Comparison of ENCODE assay signal across 20 cellular contexts in the genomic region with DNA sequence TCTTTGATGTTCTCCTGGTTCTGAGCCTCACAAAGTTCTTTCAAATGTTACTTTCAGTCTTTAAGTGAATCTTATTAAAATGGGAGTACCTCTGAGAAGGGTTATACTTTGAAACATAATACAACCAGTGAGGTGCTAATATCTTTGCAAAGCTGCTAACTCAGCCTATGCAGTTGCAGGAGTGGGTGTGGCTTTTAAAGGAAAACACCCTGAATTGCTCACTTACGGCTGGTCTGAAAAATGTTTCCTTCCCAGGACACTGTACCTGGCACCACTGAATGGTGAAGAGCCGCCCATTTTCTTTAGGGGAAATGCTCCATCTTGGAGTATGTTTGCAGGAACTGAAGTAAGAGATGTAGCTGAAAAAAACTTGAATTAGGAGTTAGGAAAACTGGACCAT.
DNase-seq lines count a peak whose midpoint lies in the region; ATAC-seq and TF ChIP-seq lines count a peak whose summit lies in the region.
"Had no signal": no experiment of that assay in that cellular context is flagged by ENCODE, and none has a peak within 500 bp of the region (broad histone marks: within the 10 kb centered on the region; RNA-seq: fewer than 3 reads in every experiment).

No MANE protein-coding gene starts in this region.

- TF ChIP-seq CTCF in HEK293 (tag by site-specific recombination; IDR thresholded peaks at IDR 0.05): no peak
- TF ChIP-seq CTCF in colonic mucosa (IDR thresholded peaks at IDR 0.05): no peak

- DNase-seq in colonic mucosa: peak; percentile 36
- no peak for DNase-seq in left colon
- no peak for DNase-seq in NCI-H2196 (lab: John Stamatoyannopoulos, UW; ENCODE audit: unreplicated experiment)
- no peak for DNase-seq in AML-193 (lab: John Stamatoyannopoulos, UW)
- DNase-seq in NCI-H1105 treated with DMSO at 0.1 percent for 48 hours (lab: John Stamatoyannopoulos, UW): no peak
- DNase-seq: 8988T; ACHN; C1 segment of cervical spinal cord; Calu3; CD4-positive, alpha-beta memory T cell; COR-L47; DMS53; DMS79 treated with DMSO at 0.1 percent for 48 hours; GF-D8; H9; HFFc6 had no signal

- H3K4me3 ChIP-seq in HEK293 (ENCODE audit: low read depth, low read length): no peak overlapping the region
- no peak overlapping the region for H3K4me3 ChIP-seq in colonic mucosa
- H3K4me3 ChIP-seq: A549, GM23338 had no signal

- peak; percentile 77 for ATAC-seq in left colon
- ATAC-seq: A549, GM23338, HCT116 had no signal

- no peaks in the 10 kb centered on the region for H3K9me3 ChIP-seq in HEK293 (ENCODE audit: control insufficient read depth, insufficient read depth, low read depth, low read length)
- no peaks in the 10 kb centered on the region for H3K9me3 ChIP-seq in colonic mucosa
- H3K9me3 ChIP-seq: A549 had no signal

- H3K4me1 ChIP-seq in HEK293 (ENCODE audit: control insufficient read depth, insufficient read depth, low read length) (peaks cover 27% of the 10 kb centered on the region), colonic mucosa (no peaks in the 10 kb centered on the region)
- H3K4me1 ChIP-seq: A549 had no signal

- H3K27me3 ChIP-seq in colonic mucosa: no peaks in the 10 kb centered on the region

- CTCF ChIA-PET in HEK293 (lab: Yijun Ruan, JAX): interaction anchor here (1.5 kb wide), 1 partner anchor 27 kb away, joined by 4 read pairs; no protein-coding TSS in a partner anchor

- intact Hi-C loops in colonic mucosa (cut with DNase I): no loop called here
- intact Hi-C loops in left colon (cut with DNase I, micrococcal nuclease): no loop called here

- H3K36me3 ChIP-seq in HEK293 (ENCODE audit: control insufficient read depth in 2 of 2, insufficient read depth in 1 of 2, low read length in 2 of 2): no peaks in the 10 kb centered on the region
- no peaks in the 10 kb centered on the region for H3K36me3 ChIP-seq in colonic mucosa

- no peak overlapping the region for H3K9ac ChIP-seq in colonic mucosa (ENCODE audit: low read depth in 2 of 2, low read length in 2 of 2)

- H3K27ac ChIP-seq in HEK293 (ENCODE audit: extremely low read depth, low read depth, low read length): no peak overlapping the region
- H3K27ac ChIP-seq in colonic mucosa: peak overlapping the region; percentile 4
- H3K27ac ChIP-seq: A549 had no signal

- POLR2A ChIA-PET in HEK293 (lab: Yijun Ruan, JAX): no interaction called here

TF ChIP-seq in HEK293, 187 proteins besides CTCF, POLR2A, EP300 and RAD21:
- TF ChIP-seq KLF10 (tag by site-specific recombination; IDR thresholded peaks at IDR 0.05): peak; percentile 41; the same call in 1 of the 2 replicates
- peak; percentile 38; the same call in 1 of the 2 replicates for TF ChIP-seq KLF9 (tag by site-specific recombination; IDR thresholded peaks at IDR 0.05; ENCODE audit: low read depth)
- TF ChIP-seq ZNF274 (IDR thresholded peaks at IDR 0.05; ENCODE audit: low read length): no peak
- TF ChIP-seq ZNF274 (tag by site-specific recombination; IDR thresholded peaks at IDR 0.05; ENCODE audit: borderline replicate concordance): no peak
- TF ChIP-seq, protein P1, sequence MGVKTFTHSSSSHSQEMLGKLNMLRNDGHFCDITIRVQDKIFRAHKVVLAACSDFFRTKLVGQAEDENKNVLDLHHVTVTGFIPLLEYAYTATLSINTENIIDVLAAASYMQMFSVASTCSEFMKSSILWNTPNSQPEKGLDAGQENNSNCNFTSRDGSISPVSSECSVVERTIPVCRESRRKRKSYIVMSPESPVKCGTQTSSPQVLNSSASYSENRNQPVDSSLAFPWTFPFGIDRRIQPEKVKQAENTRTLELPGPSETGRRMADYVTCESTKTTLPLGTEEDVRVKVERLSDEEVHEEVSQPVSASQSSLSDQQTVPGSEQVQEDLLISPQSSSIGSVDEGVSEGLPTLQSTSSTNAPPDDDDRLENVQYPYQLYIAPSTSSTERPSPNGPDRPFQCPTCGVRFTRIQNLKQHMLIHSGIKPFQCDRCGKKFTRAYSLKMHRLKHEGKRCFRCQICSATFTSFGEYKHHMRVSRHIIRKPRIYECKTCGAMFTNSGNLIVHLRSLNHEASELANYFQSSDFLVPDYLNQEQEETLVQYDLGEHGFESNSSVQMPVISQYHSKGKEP (tag by site-specific recombination; IDR thresholded peaks at IDR 0.05): 0 out of 2 replicates have a peak, but pooled peaks have one; percentile 16
- TF ChIP-seq, protein P2, sequence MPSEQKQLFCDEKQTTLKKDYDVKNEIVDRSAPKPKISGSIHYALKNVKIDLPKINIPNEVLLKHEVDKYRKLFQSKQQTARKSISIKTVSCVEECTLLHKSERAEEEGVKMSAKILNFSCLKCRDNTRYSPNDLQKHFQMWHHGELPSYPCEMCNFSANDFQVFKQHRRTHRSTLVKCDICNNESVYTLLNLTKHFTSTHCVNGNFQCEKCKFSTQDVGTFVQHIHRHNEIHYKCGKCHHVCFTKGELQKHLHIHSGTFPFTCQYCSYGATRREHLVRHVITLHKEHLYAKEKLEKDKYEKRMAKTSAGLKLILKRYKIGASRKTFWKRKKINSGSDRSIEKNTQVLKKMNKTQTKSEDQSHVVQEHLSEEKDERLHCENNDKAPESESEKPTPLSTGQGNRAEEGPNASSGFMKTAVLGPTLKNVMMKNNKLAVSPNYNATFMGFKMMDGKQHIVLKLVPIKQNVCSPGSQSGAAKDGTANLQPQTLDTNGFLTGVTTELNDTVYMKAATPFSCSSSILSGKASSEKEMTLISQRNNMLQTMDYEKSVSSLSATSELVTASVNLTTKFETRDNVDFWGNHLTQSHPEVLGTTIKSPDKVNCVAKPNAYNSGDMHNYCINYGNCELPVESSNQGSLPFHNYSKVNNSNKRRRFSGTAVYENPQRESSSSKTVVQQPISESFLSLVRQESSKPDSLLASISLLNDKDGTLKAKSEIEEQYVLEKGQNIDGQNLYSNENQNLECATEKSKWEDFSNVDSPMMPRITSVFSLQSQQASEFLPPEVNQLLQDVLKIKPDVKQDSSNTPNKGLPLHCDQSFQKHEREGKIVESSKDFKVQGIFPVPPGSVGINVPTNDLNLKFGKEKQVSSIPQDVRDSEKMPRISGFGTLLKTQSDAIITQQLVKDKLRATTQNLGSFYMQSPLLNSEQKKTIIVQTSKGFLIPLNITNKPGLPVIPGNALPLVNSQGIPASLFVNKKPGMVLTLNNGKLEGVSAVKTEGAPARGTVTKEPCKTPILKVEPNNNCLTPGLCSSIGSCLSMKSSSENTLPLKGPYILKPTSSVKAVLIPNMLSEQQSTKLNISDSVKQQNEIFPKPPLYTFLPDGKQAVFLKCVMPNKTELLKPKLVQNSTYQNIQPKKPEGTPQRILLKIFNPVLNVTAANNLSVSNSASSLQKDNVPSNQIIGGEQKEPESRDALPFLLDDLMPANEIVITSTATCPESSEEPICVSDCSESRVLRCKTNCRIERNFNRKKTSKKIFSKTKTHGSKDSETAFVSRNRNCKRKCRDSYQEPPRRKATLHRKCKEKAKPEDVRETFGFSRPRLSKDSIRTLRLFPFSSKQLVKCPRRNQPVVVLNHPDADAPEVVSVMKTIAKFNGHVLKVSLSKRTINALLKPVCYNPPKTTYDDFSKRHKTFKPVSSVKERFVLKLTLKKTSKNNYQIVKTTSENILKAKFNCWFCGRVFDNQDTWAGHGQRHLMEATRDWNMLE (tag by site-specific recombination; conservative IDR thresholded peaks at IDR 0.05; ENCODE audit: low read depth): no peak
